In the genomic region with DNA sequence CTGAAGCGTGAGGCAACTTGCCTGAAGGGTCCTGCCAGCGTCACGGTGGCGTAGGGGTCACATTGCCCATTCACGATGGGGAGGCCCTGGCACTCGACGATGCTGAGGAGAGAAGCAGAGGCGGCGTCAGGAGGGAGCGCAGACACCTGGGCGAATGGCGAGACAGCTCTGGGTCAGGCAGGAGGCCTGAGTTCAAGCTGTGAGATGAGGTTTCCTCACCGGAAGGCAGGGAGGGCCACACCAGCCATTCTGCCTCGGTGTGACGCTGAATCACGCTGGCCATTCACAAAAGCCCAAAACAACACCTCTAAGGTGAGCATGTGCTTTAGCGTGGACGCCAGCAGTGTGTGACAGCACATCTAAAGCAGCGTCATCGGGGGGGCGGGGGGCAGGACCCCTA, we compare ENCODE assay signal across 2 cellular contexts.
TF ChIP-seq lines count a peak whose summit lies in the region.

No MANE protein-coding gene starts in this region.

TF ChIP-seq in GM12878, 131 proteins besides CTCF, POLR2A, EP300 and RAD21:
- no peak for TF ChIP-seq SIX5 (IDR thresholded peaks at IDR 0.05; ENCODE audit: low read depth, low read length, severe bottlenecking)
- no peak for TF ChIP-seq CHD1 (IDR thresholded peaks at IDR 0.05; ENCODE audit: low read depth, low read length)
- TF ChIP-seq SPI1 (IDR thresholded peaks at IDR 0.05; ENCODE audit: borderline replicate concordance, insufficient read depth, low read depth, low read length) = no peak
- TF ChIP-seq, protein P1, sequence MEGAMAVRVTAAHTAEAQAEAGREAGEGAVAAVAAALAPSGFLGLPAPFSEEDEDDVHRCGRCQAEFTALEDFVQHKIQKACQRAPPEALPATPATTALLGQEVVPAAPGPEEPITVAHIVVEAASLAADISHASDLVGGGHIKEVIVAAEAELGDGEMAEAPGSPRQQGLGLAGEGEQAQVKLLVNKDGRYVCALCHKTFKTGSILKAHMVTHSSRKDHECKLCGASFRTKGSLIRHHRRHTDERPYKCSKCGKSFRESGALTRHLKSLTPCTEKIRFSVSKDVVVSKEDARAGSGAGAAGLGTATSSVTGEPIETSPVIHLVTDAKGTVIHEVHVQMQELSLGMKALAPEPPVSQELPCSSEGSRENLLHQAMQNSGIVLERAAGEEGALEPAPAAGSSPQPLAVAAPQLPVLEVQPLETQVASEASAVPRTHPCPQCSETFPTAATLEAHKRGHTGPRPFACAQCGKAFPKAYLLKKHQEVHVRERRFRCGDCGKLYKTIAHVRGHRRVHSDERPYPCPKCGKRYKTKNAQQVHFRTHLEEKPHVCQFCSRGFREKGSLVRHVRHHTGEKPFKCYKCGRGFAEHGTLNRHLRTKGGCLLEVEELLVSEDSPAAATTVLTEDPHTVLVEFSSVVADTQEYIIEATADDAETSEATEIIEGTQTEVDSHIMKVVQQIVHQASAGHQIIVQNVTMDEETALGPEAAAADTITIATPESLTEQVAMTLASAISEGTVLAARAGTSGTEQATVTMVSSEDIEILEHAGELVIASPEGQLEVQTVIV (IDR thresholded peaks at IDR 0.05; ENCODE audit: borderline replicate concordance, partially characterized antibody) = no peak
- TF ChIP-seq MEF2A (IDR thresholded peaks at IDR 0.05; ENCODE audit: insufficient read depth, low read depth, low read length) = no peak
- TF ChIP-seq, protein P2, sequence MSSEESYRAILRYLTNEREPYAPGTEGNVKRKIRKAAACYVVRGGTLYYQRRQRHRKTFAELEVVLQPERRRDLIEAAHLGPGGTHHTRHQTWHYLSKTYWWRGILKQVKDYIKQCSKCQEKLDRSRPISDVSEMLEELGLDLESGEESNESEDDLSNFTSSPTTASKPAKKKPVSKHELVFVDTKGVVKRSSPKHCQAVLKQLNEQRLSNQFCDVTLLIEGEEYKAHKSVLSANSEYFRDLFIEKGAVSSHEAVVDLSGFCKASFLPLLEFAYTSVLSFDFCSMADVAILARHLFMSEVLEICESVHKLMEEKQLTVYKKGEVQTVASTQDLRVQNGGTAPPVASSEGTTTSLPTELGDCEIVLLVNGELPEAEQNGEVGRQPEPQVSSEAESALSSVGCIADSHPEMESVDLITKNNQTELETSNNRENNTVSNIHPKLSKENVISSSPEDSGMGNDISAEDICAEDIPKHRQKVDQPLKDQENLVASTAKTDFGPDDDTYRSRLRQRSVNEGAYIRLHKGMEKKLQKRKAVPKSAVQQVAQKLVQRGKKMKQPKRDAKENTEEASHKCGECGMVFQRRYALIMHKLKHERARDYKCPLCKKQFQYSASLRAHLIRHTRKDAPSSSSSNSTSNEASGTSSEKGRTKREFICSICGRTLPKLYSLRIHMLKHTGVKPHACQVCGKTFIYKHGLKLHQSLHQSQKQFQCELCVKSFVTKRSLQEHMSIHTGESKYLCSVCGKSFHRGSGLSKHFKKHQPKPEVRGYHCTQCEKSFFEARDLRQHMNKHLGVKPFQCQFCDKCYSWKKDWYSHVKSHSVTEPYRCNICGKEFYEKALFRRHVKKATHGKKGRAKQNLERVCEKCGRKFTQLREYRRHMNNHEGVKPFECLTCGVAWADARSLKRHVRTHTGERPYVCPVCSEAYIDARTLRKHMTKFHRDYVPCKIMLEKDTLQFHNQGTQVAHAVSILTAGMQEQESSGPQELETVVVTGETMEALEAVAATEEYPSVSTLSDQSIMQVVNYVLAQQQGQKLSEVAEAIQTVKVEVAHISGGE (CRISPR knock-in tag; IDR thresholded peaks at IDR 0.05) = no peak
- no peak for TF ChIP-seq ZNF207 (IDR thresholded peaks at IDR 0.05; ENCODE audit: borderline replicate concordance)
- TF ChIP-seq SMC3 (IDR thresholded peaks at IDR 0.05; ENCODE audit: borderline replicate concordance, low read length) = no peak
- TF ChIP-seq BMI1 (IDR thresholded peaks at IDR 0.05; ENCODE audit: borderline replicate concordance) = no peak
- TF ChIP-seq, protein P3, sequence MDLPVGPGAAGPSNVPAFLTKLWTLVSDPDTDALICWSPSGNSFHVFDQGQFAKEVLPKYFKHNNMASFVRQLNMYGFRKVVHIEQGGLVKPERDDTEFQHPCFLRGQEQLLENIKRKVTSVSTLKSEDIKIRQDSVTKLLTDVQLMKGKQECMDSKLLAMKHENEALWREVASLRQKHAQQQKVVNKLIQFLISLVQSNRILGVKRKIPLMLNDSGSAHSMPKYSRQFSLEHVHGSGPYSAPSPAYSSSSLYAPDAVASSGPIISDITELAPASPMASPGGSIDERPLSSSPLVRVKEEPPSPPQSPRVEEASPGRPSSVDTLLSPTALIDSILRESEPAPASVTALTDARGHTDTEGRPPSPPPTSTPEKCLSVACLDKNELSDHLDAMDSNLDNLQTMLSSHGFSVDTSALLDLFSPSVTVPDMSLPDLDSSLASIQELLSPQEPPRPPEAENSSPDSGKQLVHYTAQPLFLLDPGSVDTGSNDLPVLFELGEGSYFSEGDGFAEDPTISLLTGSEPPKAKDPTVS (IDR thresholded peaks at IDR 0.05; ENCODE audit: low read depth, low read length) = no peak
- TF ChIP-seq EGR1 (IDR thresholded peaks at IDR 0.05; ENCODE audit: borderline replicate concordance in 1 of 2, low read depth in 2 of 2, low read length in 2 of 2) = no peak
TF ChIP-seq in GM12878: peak in this region for 0.

TF ChIP-seq in HepG2, 621 proteins besides CTCF, POLR2A, EP300 and RAD21:
- TF ChIP-seq MAF1 (CRISPR knock-in tag; IDR thresholded peaks at IDR 0.05; ENCODE audit: borderline replicate concordance) (no peak), ESRRA (CRISPR knock-in tag; IDR thresholded peaks at IDR 0.05; ENCODE audit: low read depth) (no peak), ZNF337 (CRISPR knock-in tag; IDR thresholded peaks at IDR 0.05; ENCODE audit: borderline replicate concordance, low read depth) (no peak), NFE2L1 (CRISPR knock-in tag; IDR thresholded peaks at IDR 0.05; ENCODE audit: borderline replicate concordance) (no peak), ZNF781 (CRISPR knock-in tag; IDR thresholded peaks at IDR 0.05; ENCODE audit: borderline replicate concordance, not compliant biosample characterization) (no peak), ZKSCAN1 (IDR thresholded peaks at IDR 0.05; ENCODE audit: low read length) (no peak), ZNF883 (CRISPR knock-in tag; IDR thresholded peaks at IDR 0.05; ENCODE audit: not compliant biosample characterization) (no peak), TRIM24 (CRISPR knock-in tag; IDR thresholded peaks at IDR 0.05) (no peak), HCFC1 (IDR thresholded peaks at IDR 0.05; ENCODE audit: low read depth, low read length) (no peak), EEA1 (CRISPR knock-in tag; IDR thresholded peaks at IDR 0.05; ENCODE audit: borderline replicate concordance) (no peak), ZNF430 (CRISPR knock-in tag; IDR thresholded peaks at IDR 0.05) (no peak), ZNF615 (CRISPR knock-in tag; IDR thresholded peaks at IDR 0.05; ENCODE audit: borderline replicate concordance) (no peak), CBFB (CRISPR knock-in tag; IDR thresholded peaks at IDR 0.05) (no peak), ZNF333 (CRISPR knock-in tag; IDR thresholded peaks at IDR 0.05; ENCODE audit: borderline replicate concordance) (no peak)
- TF ChIP-seq, protein P4, sequence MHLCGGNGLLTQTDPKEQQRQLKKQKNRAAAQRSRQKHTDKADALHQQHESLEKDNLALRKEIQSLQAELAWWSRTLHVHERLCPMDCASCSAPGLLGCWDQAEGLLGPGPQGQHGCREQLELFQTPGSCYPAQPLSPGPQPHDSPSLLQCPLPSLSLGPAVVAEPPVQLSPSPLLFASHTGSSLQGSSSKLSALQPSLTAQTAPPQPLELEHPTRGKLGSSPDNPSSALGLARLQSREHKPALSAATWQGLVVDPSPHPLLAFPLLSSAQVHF (CRISPR knock-in tag; IDR thresholded peaks at IDR 0.05) = no peak
- TF ChIP-seq, protein P5, sequence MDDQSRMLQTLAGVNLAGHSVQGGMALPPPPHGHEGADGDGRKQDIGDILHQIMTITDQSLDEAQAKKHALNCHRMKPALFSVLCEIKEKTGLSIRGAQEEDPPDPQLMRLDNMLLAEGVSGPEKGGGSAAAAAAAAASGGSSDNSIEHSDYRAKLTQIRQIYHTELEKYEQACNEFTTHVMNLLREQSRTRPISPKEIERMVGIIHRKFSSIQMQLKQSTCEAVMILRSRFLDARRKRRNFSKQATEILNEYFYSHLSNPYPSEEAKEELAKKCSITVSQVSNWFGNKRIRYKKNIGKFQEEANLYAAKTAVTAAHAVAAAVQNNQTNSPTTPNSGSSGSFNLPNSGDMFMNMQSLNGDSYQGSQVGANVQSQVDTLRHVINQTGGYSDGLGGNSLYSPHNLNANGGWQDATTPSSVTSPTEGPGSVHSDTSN (CRISPR knock-in tag; IDR thresholded peaks at IDR 0.05; ENCODE audit: borderline replicate concordance) = no peak
- TF ChIP-seq, protein P6, sequence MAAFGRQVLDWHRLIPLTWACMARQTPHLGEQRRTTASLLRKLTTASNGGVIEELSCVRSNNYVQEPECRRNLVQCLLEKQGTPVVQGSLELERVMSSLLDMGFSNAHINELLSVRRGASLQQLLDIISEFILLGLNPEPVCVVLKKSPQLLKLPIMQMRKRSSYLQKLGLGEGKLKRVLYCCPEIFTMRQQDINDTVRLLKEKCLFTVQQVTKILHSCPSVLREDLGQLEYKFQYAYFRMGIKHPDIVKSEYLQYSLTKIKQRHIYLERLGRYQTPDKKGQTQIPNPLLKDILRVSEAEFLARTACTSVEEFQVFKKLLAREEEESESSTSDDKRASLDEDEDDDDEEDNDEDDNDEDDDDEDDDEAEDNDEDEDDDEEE (CRISPR knock-in tag; IDR thresholded peaks at IDR 0.05) = no peak
- TF ChIP-seq, protein P7, sequence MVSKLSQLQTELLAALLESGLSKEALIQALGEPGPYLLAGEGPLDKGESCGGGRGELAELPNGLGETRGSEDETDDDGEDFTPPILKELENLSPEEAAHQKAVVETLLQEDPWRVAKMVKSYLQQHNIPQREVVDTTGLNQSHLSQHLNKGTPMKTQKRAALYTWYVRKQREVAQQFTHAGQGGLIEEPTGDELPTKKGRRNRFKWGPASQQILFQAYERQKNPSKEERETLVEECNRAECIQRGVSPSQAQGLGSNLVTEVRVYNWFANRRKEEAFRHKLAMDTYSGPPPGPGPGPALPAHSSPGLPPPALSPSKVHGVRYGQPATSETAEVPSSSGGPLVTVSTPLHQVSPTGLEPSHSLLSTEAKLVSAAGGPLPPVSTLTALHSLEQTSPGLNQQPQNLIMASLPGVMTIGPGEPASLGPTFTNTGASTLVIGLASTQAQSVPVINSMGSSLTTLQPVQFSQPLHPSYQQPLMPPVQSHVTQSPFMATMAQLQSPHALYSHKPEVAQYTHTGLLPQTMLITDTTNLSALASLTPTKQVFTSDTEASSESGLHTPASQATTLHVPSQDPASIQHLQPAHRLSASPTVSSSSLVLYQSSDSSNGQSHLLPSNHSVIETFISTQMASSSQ (IDR thresholded peaks at IDR 0.05; ENCODE audit: low read depth) = no peak
- TF ChIP-seq, protein P7 (CRISPR knock-in tag; IDR thresholded peaks at IDR 0.05; ENCODE audit: borderline replicate concordance) = no peak
- TF ChIP-seq, protein P8, sequence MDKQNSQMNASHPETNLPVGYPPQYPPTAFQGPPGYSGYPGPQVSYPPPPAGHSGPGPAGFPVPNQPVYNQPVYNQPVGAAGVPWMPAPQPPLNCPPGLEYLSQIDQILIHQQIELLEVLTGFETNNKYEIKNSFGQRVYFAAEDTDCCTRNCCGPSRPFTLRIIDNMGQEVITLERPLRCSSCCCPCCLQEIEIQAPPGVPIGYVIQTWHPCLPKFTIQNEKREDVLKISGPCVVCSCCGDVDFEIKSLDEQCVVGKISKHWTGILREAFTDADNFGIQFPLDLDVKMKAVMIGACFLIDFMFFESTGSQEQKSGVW (CRISPR knock-in tag; IDR thresholded peaks at IDR 0.05; ENCODE audit: borderline replicate concordance) = no peak
TF ChIP-seq in HepG2: peak in this region for 0.
